Comparison of ENCODE assay signal across 1 cellular context in genomic region chr1:153899509-153899908, GRCh38.
TF ChIP-seq lines count a peak whose summit lies in the region.

No MANE protein-coding gene starts in this region.

TF ChIP-seq in GM23338, 12 proteins besides CTCF, POLR2A, EP300 and RAD21:
- TF ChIP-seq ZNF462 (CRISPR knock-in tag; IDR thresholded peaks at IDR 0.05) (no peak), POLR2AphosphoS5 (IDR thresholded peaks at IDR 0.05; ENCODE audit: low read depth) (no peak)
